1 cellular context compared by ENCODE assay signal in the genomic region with DNA sequence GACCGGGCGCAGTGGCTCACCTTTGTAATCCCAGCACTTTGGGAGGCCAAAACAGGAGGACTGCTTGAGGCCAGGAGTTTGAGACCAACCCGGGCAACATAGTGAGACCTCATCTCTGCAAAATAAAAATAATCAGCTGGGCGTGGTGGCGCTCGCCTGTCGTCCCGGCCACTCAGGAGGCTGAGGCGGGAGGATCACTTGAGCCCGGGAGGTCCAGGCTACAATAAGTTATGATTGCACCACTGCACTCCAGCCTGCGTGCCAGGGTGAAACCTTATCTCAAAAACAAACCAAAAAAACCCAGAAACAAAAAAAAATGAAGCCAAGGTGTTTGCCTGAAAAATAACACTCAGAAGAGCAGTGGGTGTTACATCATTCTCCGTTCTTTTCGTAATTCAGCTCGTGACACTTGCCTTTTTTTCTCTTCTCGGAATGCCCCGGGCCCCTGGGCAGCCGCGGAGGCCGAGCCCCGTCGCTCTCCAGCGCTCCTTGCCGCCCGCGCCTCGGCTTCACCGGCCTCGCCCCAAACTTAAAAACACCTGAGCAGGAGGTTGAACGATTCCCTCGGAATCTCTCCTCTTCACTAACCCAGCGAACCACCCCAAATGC.
A peak's percentile ranks its signal among the peaks of the same experiment; 100 is the strongest.
TF ChIP-seq lines count a peak whose summit lies in the region.

No MANE protein-coding gene starts in this region.

TF ChIP-seq in HepG2, 621 proteins besides CTCF, POLR2A, EP300 and RAD21 (continued from another document and continues in another):
- TF ChIP-seq KDM3A (CRISPR knock-in tag; IDR thresholded peaks at IDR 0.05; ENCODE audit: low read depth) (0 out of 2 replicates have a peak, but pooled peaks have one; percentile 37), ZNF547 (CRISPR knock-in tag; IDR thresholded peaks at IDR 0.05) (no peak), SRY (CRISPR knock-in tag; IDR thresholded peaks at IDR 0.05) (no peak), GABPA (IDR thresholded peaks at IDR 0.05; ENCODE audit: low read depth, low read length) (no peak), GABPA (CRISPR knock-in tag; IDR thresholded peaks at IDR 0.05; ENCODE audit: low read depth) (no peak), ZFY (CRISPR knock-in tag; IDR thresholded peaks at IDR 0.05) (no peak), ZNF552 (CRISPR knock-in tag; IDR thresholded peaks at IDR 0.05; ENCODE audit: borderline replicate concordance) (no peak), ZNF263 (CRISPR knock-in tag; IDR thresholded peaks at IDR 0.05) (no peak; the same call in 1 of the 2 replicates), ZNF546 (CRISPR knock-in tag; conservative IDR thresholded peaks at IDR 0.05) (no peak), ZNF3 (CRISPR knock-in tag; IDR thresholded peaks at IDR 0.05) (peak; percentile 84), HNRNPLL (IDR thresholded peaks at IDR 0.05; ENCODE audit: low read depth, low read length, poor library complexity, severe bottlenecking) (peak; percentile 66), SP140L (CRISPR knock-in tag; IDR thresholded peaks at IDR 0.05; ENCODE audit: borderline replicate concordance) (no peak), YEATS2 (CRISPR knock-in tag; IDR thresholded peaks at IDR 0.05; ENCODE audit: borderline replicate concordance) (no peak), ZNF335 (CRISPR knock-in tag; IDR thresholded peaks at IDR 0.05) (no peak), SYNCRIP (IDR thresholded peaks at IDR 0.05; ENCODE audit: insufficient read depth, low read depth, low read length) (no peak), NBN (conservative IDR thresholded peaks at IDR 0.05) (no peak), SNAI1 (CRISPR knock-in tag; IDR thresholded peaks at IDR 0.05; ENCODE audit: borderline replicate concordance) (no peak), ATF7 (IDR thresholded peaks at IDR 0.05) (peak; percentile 19; the same call in 1 of the 2 replicates), ATF7 (CRISPR knock-in tag; IDR thresholded peaks at IDR 0.05) (no peak), ZNF737 (CRISPR knock-in tag; IDR thresholded peaks at IDR 0.05; ENCODE audit: borderline replicate concordance) (no peak), SPEN (CRISPR knock-in tag; IDR thresholded peaks at IDR 0.05; ENCODE audit: low read depth) (no peak), ZSCAN20 (CRISPR knock-in tag; IDR thresholded peaks at IDR 0.05; ENCODE audit: borderline replicate concordance) (0 out of 2 replicates have a peak, but pooled peaks have one; percentile 24), ESRRA (CRISPR knock-in tag; IDR thresholded peaks at IDR 0.05; ENCODE audit: low read depth) (no peak), KMT2A (CRISPR knock-in tag; IDR thresholded peaks at IDR 0.05) (no peak; the same call in 1 of the 2 replicates), ZNF773 (CRISPR knock-in tag; IDR thresholded peaks at IDR 0.05; ENCODE audit: borderline replicate concordance) (peak; percentile 49; the same call in 1 of the 2 replicates), U2AF1 (optimal IDR thresholded peaks at IDR 0.05; ENCODE audit: low read depth, low read length) (no peak), YY1 (IDR thresholded peaks at IDR 0.05; ENCODE audit: insufficient read depth, insufficient replicate concordance, low read depth, low read length) (no peak), HCFC1 (IDR thresholded peaks at IDR 0.05; ENCODE audit: low read depth, low read length) (no peak), KDM6A (CRISPR knock-in tag; IDR thresholded peaks at IDR 0.05; ENCODE audit: low read depth) (no peak), FOXO1 (CRISPR knock-in tag; IDR thresholded peaks at IDR 0.05) (no peak), ZNF557 (CRISPR knock-in tag; IDR thresholded peaks at IDR 0.05) (peak; percentile 58), PHB2 (IDR thresholded peaks at IDR 0.05; ENCODE audit: partially characterized antibody) (no peak)
- TF ChIP-seq, protein P1, sequence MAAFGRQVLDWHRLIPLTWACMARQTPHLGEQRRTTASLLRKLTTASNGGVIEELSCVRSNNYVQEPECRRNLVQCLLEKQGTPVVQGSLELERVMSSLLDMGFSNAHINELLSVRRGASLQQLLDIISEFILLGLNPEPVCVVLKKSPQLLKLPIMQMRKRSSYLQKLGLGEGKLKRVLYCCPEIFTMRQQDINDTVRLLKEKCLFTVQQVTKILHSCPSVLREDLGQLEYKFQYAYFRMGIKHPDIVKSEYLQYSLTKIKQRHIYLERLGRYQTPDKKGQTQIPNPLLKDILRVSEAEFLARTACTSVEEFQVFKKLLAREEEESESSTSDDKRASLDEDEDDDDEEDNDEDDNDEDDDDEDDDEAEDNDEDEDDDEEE (CRISPR knock-in tag; IDR thresholded peaks at IDR 0.05), result no peak
- TF ChIP-seq, protein P2, sequence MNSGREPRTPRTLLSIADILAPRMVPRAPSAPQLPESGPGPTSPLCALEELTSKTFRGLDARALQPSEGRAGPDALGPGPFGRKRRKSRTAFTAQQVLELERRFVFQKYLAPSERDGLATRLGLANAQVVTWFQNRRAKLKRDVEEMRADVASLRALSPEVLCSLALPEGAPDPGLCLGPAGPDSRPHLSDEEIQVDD (CRISPR knock-in tag; IDR thresholded peaks at IDR 0.05; ENCODE audit: borderline replicate concordance), result no peak
- TF ChIP-seq, protein P3, sequence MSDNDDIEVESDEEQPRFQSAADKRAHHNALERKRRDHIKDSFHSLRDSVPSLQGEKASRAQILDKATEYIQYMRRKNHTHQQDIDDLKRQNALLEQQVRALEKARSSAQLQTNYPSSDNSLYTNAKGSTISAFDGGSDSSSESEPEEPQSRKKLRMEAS (IDR thresholded peaks at IDR 0.05), result no peak
- TF ChIP-seq, protein P4, sequence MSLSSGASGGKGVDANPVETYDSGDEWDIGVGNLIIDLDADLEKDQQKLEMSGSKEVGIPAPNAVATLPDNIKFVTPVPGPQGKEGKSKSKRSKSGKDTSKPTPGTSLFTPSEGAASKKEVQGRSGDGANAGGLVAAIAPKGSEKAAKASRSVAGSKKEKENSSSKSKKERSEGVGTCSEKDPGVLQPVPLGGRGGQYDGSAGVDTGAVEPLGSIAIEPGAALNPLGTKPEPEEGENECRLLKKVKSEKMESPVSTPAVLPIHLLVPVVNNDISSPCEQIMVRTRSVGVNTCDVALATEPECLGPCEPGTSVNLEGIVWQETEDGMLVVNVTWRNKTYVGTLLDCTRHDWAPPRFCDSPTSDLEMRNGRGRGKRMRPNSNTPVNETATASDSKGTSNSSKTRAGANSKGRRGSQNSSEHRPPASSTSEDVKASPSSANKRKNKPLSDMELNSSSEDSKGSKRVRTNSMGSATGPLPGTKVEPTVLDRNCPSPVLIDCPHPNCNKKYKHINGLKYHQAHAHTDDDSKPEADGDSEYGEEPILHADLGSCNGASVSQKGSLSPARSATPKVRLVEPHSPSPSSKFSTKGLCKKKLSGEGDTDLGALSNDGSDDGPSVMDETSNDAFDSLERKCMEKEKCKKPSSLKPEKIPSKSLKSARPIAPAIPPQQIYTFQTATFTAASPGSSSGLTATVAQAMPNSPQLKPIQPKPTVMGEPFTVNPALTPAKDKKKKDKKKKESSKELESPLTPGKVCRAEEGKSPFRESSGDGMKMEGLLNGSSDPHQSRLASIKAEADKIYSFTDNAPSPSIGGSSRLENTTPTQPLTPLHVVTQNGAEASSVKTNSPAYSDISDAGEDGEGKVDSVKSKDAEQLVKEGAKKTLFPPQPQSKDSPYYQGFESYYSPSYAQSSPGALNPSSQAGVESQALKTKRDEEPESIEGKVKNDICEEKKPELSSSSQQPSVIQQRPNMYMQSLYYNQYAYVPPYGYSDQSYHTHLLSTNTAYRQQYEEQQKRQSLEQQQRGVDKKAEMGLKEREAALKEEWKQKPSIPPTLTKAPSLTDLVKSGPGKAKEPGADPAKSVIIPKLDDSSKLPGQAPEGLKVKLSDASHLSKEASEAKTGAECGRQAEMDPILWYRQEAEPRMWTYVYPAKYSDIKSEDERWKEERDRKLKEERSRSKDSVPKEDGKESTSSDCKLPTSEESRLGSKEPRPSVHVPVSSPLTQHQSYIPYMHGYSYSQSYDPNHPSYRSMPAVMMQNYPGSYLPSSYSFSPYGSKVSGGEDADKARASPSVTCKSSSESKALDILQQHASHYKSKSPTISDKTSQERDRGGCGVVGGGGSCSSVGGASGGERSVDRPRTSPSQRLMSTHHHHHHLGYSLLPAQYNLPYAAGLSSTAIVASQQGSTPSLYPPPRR (CRISPR knock-in tag; IDR thresholded peaks at IDR 0.05; ENCODE audit: borderline replicate concordance), result no peak
- TF ChIP-seq, protein P5, sequence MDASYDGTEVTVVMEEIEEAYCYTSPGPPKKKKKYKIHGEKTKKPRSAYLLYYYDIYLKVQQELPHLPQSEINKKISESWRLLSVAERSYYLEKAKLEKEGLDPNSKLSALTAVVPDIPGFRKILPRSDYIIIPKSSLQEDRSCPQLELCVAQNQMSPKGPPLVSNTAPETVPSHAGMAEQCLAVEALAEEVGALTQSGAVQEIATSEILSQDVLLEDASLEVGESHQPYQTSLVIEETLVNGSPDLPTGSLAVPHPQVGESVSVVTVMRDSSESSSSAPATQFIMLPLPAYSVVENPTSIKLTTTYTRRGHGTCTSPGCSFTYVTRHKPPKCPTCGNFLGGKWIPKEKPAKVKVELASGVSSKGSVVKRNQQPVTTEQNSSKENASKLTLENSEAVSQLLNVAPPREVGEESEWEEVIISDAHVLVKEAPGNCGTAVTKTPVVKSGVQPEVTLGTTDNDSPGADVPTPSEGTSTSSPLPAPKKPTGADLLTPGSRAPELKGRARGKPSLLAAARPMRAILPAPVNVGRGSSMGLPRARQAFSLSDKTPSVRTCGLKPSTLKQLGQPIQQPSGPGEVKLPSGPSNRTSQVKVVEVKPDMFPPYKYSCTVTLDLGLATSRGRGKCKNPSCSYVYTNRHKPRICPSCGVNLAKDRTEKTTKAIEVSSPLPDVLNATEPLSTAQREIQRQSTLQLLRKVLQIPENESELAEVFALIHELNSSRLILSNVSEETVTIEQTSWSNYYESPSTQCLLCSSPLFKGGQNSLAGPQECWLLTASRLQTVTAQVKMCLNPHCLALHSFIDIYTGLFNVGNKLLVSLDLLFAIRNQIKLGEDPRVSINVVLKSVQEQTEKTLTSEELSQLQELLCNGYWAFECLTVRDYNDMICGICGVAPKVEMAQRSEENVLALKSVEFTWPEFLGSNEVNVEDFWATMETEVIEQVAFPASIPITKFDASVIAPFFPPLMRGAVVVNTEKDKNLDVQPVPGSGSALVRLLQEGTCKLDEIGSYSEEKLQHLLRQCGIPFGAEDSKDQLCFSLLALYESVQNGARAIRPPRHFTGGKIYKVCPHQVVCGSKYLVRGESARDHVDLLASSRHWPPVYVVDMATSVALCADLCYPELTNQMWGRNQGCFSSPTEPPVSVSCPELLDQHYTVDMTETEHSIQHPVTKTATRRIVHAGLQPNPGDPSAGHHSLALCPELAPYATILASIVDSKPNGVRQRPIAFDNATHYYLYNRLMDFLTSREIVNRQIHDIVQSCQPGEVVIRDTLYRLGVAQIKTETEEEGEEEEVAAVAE (CRISPR knock-in tag; IDR thresholded peaks at IDR 0.05; ENCODE audit: borderline replicate concordance), result 0 out of 2 replicates have a peak, but pooled peaks have one; percentile 23
- TF ChIP-seq, protein P6, sequence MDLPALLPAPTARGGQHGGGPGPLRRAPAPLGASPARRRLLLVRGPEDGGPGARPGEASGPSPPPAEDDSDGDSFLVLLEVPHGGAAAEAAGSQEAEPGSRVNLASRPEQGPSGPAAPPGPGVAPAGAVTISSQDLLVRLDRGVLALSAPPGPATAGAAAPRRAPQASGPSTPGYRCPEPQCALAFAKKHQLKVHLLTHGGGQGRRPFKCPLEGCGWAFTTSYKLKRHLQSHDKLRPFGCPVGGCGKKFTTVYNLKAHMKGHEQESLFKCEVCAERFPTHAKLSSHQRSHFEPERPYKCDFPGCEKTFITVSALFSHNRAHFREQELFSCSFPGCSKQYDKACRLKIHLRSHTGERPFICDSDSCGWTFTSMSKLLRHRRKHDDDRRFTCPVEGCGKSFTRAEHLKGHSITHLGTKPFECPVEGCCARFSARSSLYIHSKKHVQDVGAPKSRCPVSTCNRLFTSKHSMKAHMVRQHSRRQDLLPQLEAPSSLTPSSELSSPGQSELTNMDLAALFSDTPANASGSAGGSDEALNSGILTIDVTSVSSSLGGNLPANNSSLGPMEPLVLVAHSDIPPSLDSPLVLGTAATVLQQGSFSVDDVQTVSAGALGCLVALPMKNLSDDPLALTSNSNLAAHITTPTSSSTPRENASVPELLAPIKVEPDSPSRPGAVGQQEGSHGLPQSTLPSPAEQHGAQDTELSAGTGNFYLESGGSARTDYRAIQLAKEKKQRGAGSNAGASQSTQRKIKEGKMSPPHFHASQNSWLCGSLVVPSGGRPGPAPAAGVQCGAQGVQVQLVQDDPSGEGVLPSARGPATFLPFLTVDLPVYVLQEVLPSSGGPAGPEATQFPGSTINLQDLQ (CRISPR knock-in tag; IDR thresholded peaks at IDR 0.05), result no peak
- TF ChIP-seq, protein P7, sequence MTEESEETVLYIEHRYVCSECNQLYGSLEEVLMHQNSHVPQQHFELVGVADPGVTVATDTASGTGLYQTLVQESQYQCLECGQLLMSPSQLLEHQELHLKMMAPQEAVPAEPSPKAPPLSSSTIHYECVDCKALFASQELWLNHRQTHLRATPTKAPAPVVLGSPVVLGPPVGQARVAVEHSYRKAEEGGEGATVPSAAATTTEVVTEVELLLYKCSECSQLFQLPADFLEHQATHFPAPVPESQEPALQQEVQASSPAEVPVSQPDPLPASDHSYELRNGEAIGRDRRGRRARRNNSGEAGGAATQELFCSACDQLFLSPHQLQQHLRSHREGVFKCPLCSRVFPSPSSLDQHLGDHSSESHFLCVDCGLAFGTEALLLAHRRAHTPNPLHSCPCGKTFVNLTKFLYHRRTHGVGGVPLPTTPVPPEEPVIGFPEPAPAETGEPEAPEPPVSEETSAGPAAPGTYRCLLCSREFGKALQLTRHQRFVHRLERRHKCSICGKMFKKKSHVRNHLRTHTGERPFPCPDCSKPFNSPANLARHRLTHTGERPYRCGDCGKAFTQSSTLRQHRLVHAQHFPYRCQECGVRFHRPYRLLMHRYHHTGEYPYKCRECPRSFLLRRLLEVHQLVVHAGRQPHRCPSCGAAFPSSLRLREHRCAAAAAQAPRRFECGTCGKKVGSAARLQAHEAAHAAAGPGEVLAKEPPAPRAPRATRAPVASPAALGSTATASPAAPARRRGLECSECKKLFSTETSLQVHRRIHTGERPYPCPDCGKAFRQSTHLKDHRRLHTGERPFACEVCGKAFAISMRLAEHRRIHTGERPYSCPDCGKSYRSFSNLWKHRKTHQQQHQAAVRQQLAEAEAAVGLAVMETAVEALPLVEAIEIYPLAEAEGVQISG (CRISPR knock-in tag; IDR thresholded peaks at IDR 0.05), result no peak
- TF ChIP-seq, protein P8, sequence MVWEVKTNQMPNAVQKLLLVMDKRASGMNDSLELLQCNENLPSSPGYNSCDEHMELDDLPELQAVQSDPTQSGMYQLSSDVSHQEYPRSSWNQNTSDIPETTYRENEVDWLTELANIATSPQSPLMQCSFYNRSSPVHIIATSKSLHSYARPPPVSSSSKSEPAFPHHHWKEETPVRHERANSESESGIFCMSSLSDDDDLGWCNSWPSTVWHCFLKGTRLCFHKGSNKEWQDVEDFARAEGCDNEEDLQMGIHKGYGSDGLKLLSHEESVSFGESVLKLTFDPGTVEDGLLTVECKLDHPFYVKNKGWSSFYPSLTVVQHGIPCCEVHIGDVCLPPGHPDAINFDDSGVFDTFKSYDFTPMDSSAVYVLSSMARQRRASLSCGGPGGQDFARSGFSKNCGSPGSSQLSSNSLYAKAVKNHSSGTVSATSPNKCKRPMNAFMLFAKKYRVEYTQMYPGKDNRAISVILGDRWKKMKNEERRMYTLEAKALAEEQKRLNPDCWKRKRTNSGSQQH (CRISPR knock-in tag; IDR thresholded peaks at IDR 0.05; ENCODE audit: low read depth), result no peak
- TF ChIP-seq, protein P9, sequence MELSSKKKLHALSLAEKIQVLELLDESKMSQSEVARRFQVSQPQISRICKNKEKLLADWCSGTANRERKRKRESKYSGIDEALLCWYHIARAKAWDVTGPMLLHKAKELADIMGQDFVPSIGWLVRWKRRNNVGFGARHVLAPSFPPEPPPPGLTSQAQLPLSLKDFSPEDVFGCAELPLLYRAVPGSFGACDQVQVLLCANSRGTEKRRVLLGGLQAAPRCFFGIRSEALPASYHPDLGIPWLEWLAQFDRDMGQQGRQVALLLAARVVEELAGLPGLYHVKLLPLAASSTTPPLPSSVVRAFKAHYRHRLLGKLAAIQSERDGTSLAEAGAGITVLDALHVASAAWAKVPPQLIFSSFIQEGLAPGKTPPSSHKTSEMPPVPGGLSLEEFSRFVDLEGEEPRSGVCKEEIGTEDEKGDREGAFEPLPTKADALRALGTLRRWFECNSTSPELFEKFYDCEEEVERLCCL (CRISPR knock-in tag; IDR thresholded peaks at IDR 0.05; ENCODE audit: borderline replicate concordance), result no peak
